Comparison of ENCODE assay signal across 1 cellular context in genomic region chr20:20712474-20713243, GRCh38.
TF ChIP-seq lines count a peak whose summit lies in the region.

TSS of gene RALGAPA2 (minus strand) at chr20:20712644. CDS start at chr20:20712480, 164 bp downstream.

TF ChIP-seq in HepG2, 621 proteins besides CTCF, POLR2A, EP300 and RAD21 (continued from another document and continues in another):
- 0 out of 2 replicates have a peak, but pooled peaks have one; percentile 6 for TF ChIP-seq ZNF281 (CRISPR knock-in tag; IDR thresholded peaks at IDR 0.05; ENCODE audit: borderline replicate concordance)
- TF ChIP-seq EHMT2 (IDR thresholded peaks at IDR 0.05; ENCODE audit: borderline replicate concordance, low read depth, low read length) = no peak
- no peak for TF ChIP-seq ZNF703 (CRISPR knock-in tag; IDR thresholded peaks at IDR 0.05; ENCODE audit: borderline replicate concordance)
- TF ChIP-seq ZNF253 (CRISPR knock-in tag; IDR thresholded peaks at IDR 0.05; ENCODE audit: borderline replicate concordance) = no peak
- peak; percentile 60; the same call in 1 of the 2 replicates for TF ChIP-seq ZNF816 (CRISPR knock-in tag; IDR thresholded peaks at IDR 0.05; ENCODE audit: borderline replicate concordance)
- peak; percentile 94; the same call in 1 of the 2 replicates for TF ChIP-seq ZNF670 (CRISPR knock-in tag; IDR thresholded peaks at IDR 0.05; ENCODE audit: borderline replicate concordance)
- no peak for TF ChIP-seq TOPORS (CRISPR knock-in tag; IDR thresholded peaks at IDR 0.05)
- TF ChIP-seq ETV5 (CRISPR knock-in tag; IDR thresholded peaks at IDR 0.05; ENCODE audit: borderline replicate concordance) = peak; percentile 28; the same call in 1 of the 2 replicates
- TF ChIP-seq MATR3 (CRISPR knock-in tag; IDR thresholded peaks at IDR 0.05) = no peak
- TF ChIP-seq RFXANK (CRISPR knock-in tag; IDR thresholded peaks at IDR 0.05) = peak; percentile 71; the same call in 1 of the 2 replicates
- peak; percentile 79; the same call in 1 of the 2 replicates for TF ChIP-seq SAP130 (CRISPR knock-in tag; IDR thresholded peaks at IDR 0.05; ENCODE audit: low read depth)
- TF ChIP-seq PLSCR1 (CRISPR knock-in tag; IDR thresholded peaks at IDR 0.05; ENCODE audit: borderline replicate concordance) = no peak
- TF ChIP-seq NR1H2 (CRISPR knock-in tag; IDR thresholded peaks at IDR 0.05; ENCODE audit: borderline replicate concordance, low read depth) = no peak
- no peak for TF ChIP-seq ZBTB1 (CRISPR knock-in tag; IDR thresholded peaks at IDR 0.05; ENCODE audit: borderline replicate concordance)
- no peak for TF ChIP-seq NBN (conservative IDR thresholded peaks at IDR 0.05)
- peak; percentile 97 for TF ChIP-seq NFYB (CRISPR knock-in tag; IDR thresholded peaks at IDR 0.05)
- 0 out of 2 replicates have a peak, but pooled peaks have one; percentile 25 for TF ChIP-seq ZFP1 (CRISPR knock-in tag; IDR thresholded peaks at IDR 0.05)
- no peak; the same call in 1 of the 2 replicates for TF ChIP-seq HOXD1 (CRISPR knock-in tag; IDR thresholded peaks at IDR 0.05)
- no peak for TF ChIP-seq NCOA5 (CRISPR knock-in tag; IDR thresholded peaks at IDR 0.05)
- peak; percentile 77; the same call in 1 of the 2 replicates for TF ChIP-seq MYC (CRISPR knock-in tag; IDR thresholded peaks at IDR 0.05; ENCODE audit: borderline replicate concordance)
- TF ChIP-seq ZNF431 (CRISPR knock-in tag; IDR thresholded peaks at IDR 0.05; ENCODE audit: borderline replicate concordance, low read depth) = peak; percentile 94; the same call in 1 of the 2 replicates
- TF ChIP-seq ZNF430 (CRISPR knock-in tag; IDR thresholded peaks at IDR 0.05) = 0 out of 2 replicates have a peak, but pooled peaks have one; percentile 54
- no peak for TF ChIP-seq ZNF512 (CRISPR knock-in tag; IDR thresholded peaks at IDR 0.05)
- no peak; the same call in 1 of the 2 replicates for TF ChIP-seq JDP2 (CRISPR knock-in tag; IDR thresholded peaks at IDR 0.05; ENCODE audit: borderline replicate concordance)
- TF ChIP-seq ZNF260 (CRISPR knock-in tag; IDR thresholded peaks at IDR 0.05; ENCODE audit: borderline replicate concordance, low read depth) = no peak
- peak; percentile 98 for TF ChIP-seq TFDP2 (CRISPR knock-in tag; IDR thresholded peaks at IDR 0.05)
- 0 out of 2 replicates have a peak, but pooled peaks have one; percentile 48 for TF ChIP-seq TFE3 (CRISPR knock-in tag; IDR thresholded peaks at IDR 0.05)
- TF ChIP-seq SRY (CRISPR knock-in tag; IDR thresholded peaks at IDR 0.05) = no peak; the same call in 1 of the 2 replicates
- TF ChIP-seq HOXA9 (CRISPR knock-in tag; IDR thresholded peaks at IDR 0.05; ENCODE audit: borderline replicate concordance) = no peak
- no peak for TF ChIP-seq DZIP1 (CRISPR knock-in tag; IDR thresholded peaks at IDR 0.05)
- no peak for TF ChIP-seq CSRNP2 (CRISPR knock-in tag; conservative IDR thresholded peaks at IDR 0.05; ENCODE audit: low read depth)
- no peak; the same call in none of the 2 replicates for TF ChIP-seq MEIS2 (CRISPR knock-in tag; IDR thresholded peaks at IDR 0.05)
- TF ChIP-seq AGO1 (IDR thresholded peaks at IDR 0.05; ENCODE audit: low read depth, low read length, poor library complexity, severe bottlenecking) = peak; percentile 80
- TF ChIP-seq NR0B2 (CRISPR knock-in tag; IDR thresholded peaks at IDR 0.05) = no peak
- TF ChIP-seq ERF (CRISPR knock-in tag; IDR thresholded peaks at IDR 0.05) = peak; percentile 94
- no peak for TF ChIP-seq EZH2 (conservative IDR thresholded peaks at IDR 0.05; ENCODE audit: low read depth, low read length)
- TF ChIP-seq ZNF713 (CRISPR knock-in tag; IDR thresholded peaks at IDR 0.05) = no peak
- no peak for TF ChIP-seq ZNF256 (CRISPR knock-in tag; conservative IDR thresholded peaks at IDR 0.05)
- no peak for TF ChIP-seq ZMAT5 (CRISPR knock-in tag; IDR thresholded peaks at IDR 0.05; ENCODE audit: borderline replicate concordance, low read depth)
- TF ChIP-seq THYN1 (CRISPR knock-in tag; IDR thresholded peaks at IDR 0.05; ENCODE audit: borderline replicate concordance, low read depth) = 0 out of 2 replicates have a peak, but pooled peaks have one; percentile 77
- no peak for TF ChIP-seq CREB3 (CRISPR knock-in tag; IDR thresholded peaks at IDR 0.05)
- peak; percentile 90 for TF ChIP-seq ZFY (CRISPR knock-in tag; IDR thresholded peaks at IDR 0.05)
- TF ChIP-seq SMARCC2 (IDR thresholded peaks at IDR 0.05) = no peak
- TF ChIP-seq MAFK (conservative IDR thresholded peaks at IDR 0.05 in 1 of 2, IDR thresholded peaks at IDR 0.05 in 1 of 2; ENCODE audit: low read length in 2 of 2) = no peak
- TF ChIP-seq ZNF382 (CRISPR knock-in tag; IDR thresholded peaks at IDR 0.05; ENCODE audit: borderline replicate concordance) = no peak
- TF ChIP-seq HNF4G (IDR thresholded peaks at IDR 0.05; ENCODE audit: borderline replicate concordance, low read depth, low read length) = no peak
- TF ChIP-seq HNF4G (CRISPR knock-in tag; IDR thresholded peaks at IDR 0.05; ENCODE audit: borderline replicate concordance, low read depth) = no peak
- no peak; the same call in 1 of the 2 replicates for TF ChIP-seq E2F2 (CRISPR knock-in tag; IDR thresholded peaks at IDR 0.05; ENCODE audit: borderline replicate concordance)
- no peak for TF ChIP-seq SOX13 (IDR thresholded peaks at IDR 0.05)
- no peak for TF ChIP-seq SOX13 (CRISPR knock-in tag; conservative IDR thresholded peaks at IDR 0.05 in 1 of 2, IDR thresholded peaks at IDR 0.05 in 1 of 2)
- no peak for TF ChIP-seq GPN1 (CRISPR knock-in tag; IDR thresholded peaks at IDR 0.05; ENCODE audit: borderline replicate concordance)
- no peak for TF ChIP-seq BHLHE40 (IDR thresholded peaks at IDR 0.05; ENCODE audit: low read length)
- no peak for TF ChIP-seq NPAS2 (CRISPR knock-in tag; IDR thresholded peaks at IDR 0.05; ENCODE audit: borderline replicate concordance)
